ENCODE assay signal across 16 cellular contexts in the genomic region with DNA sequence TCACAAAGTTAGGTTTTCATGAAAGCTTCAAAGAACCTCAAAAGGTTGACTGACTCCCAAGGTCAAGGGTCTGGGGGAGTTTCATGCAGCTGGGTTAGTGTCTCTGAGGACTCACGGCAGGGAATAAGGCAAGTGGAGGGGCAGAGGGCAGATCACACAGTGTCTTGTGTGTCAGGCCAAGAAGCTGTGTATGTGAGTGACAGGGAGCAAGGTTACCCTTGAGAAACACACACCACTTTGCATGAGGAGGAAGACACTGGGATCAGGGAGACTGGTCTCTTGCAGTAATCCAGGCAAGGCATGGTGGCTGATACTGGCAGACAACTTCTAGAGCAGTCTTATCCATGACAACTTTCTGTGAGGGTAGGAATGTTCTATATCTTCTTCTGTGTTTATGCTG. TPM values are rescaled to one million over a fixed set of nuclear protein-coding genes. Genes with fewer than 3 reads are reported as not detected.
DNase-seq lines count a peak whose midpoint lies in the region; ATAC-seq and TF ChIP-seq lines count a peak whose summit lies in the region.
"Had no signal": no experiment of that assay in that cellular context is flagged by ENCODE, and none has a peak within 500 bp of the region (broad histone marks: within the 10 kb centered on the region; RNA-seq: fewer than 3 reads in every experiment).

No MANE protein-coding gene starts in this region.

- CTCF ChIA-PET in activated CD8-positive, alpha-beta T cell treated with anti-CD3 and anti-CD28 coated beads, Interleukin-2, amount 10 ng/mL, durations not matched to agents 7 days and 5 days (lab: Charles Lee): interaction anchor here (0.9 to 5.7 kb wide), 4 partner anchors 11 to 141 kb away, joined by 3 to 39 read pairs (median 4); partner anchors contain the start of gene DHRS13

- ATAC-seq in activated CD8-positive, alpha-beta T cell treated with anti-CD3 and anti-CD28 coated beads, Interleukin-2, amount 10 ng/mL, durations not matched to agents 7 days and 5 days: no peak
- ATAC-seq in natural killer cell: no peak
- ATAC-seq: left ventricle myocardium superior had no signal

- TF ChIP-seq CTCF in natural killer cell (IDR thresholded peaks at IDR 0.05): no peak
- TF ChIP-seq CTCF in dorsolateral prefrontal cortex (IDR thresholded peaks at IDR 0.05 in 54 of 56, conservative IDR thresholded peaks at IDR 0.05 in 2 of 56; ENCODE audit: low read depth in 1 of 56, partially characterized antibody in 56 of 56): no peak
- no peak for TF ChIP-seq CTCF in thyroid gland (IDR thresholded peaks at IDR 0.05)

- H3K36me3 ChIP-seq in thyroid gland: no peaks in the 10 kb centered on the region

- no peak for TF ChIP-seq POLR2A in thyroid gland (IDR thresholded peaks at IDR 0.05)

- H3K4me3 Mint-ChIP-seq in T-helper 1 cell treated with Interleukin-12 subunit alpha and Interleukin-12 subunit beta and Interleukin-4 antibody, amounts not matched to agents 30 μg/mL and 1 μg/mL, for 36 hours: no peak overlapping the region
- no peak overlapping the region for H3K4me3 Mint-ChIP-seq in activated CD8-positive, alpha-beta T cell treated with anti-CD3 and anti-CD28 coated beads, Interleukin-2, amount 10 ng/mL, durations not matched to agents 7 days and 5 days
- H3K4me3 Mint-ChIP-seq in natural killer cell: no peak overlapping the region

- no peaks in the 10 kb centered on the region for H3K9me3 ChIP-seq in thyroid gland

- peaks cover 23% of the 10 kb centered on the region for H3K36me3 Mint-ChIP-seq in T-helper 1 cell treated with Interleukin-12 subunit alpha and Interleukin-12 subunit beta and Interleukin-4 antibody, amounts not matched to agents 30 μg/mL and 1 μg/mL, for 36 hours (ENCODE audit: low read depth)
- peaks cover 52% of the 10 kb centered on the region for H3K36me3 Mint-ChIP-seq in activated CD8-positive, alpha-beta T cell treated with anti-CD3 and anti-CD28 coated beads, Interleukin-2, amount 10 ng/mL, durations not matched to agents 7 days and 5 days (ENCODE audit: low read depth)
- no peaks in the 10 kb centered on the region for H3K36me3 Mint-ChIP-seq in natural killer cell

- DNase-seq in T-helper 1 cell (no peak), natural killer cell (no peak), dorsolateral prefrontal cortex (no peak), thyroid gland (no peak)
- no peak for DNase-seq in activated CD8-positive, alpha-beta T cell treated with anti-CD3 and anti-CD28 coated beads, Interleukin-2, amount 10 ng/mL, durations not matched to agents 7 days and 5 days
- DNase-seq: 8988T, DMS 273 treated with DMSO at 0.1 percent for 48 hours, erythroblast, left ventricle myocardium superior, NCI-H2081, NCI-H82, nucleus accumbens, Right ventricle myocardium superior, small intestine, trophoblast cell had no signal

- peak overlapping the region; percentile 52 for H3K27ac Mint-ChIP-seq in T-helper 1 cell treated with Interleukin-12 subunit alpha and Interleukin-12 subunit beta and Interleukin-4 antibody, amounts not matched to agents 30 μg/mL and 1 μg/mL, for 36 hours
- H3K27ac Mint-ChIP-seq in activated CD8-positive, alpha-beta T cell treated with anti-CD3 and anti-CD28 coated beads, Interleukin-2, amount 10 ng/mL, durations not matched to agents 7 days and 5 days: peak overlapping the region; percentile 83
- H3K27ac Mint-ChIP-seq in natural killer cell: peak overlapping the region; percentile 68 to 84

- H3K4me1 ChIP-seq in thyroid gland: peaks cover 9 to 35% of the 10 kb centered on the region in 2 donors

- H3K27me3 Mint-ChIP-seq in T-helper 1 cell treated with Interleukin-12 subunit alpha and Interleukin-12 subunit beta and Interleukin-4 antibody, amounts not matched to agents 30 μg/mL and 1 μg/mL, for 36 hours (ENCODE audit: low read depth): no peaks in the 10 kb centered on the region
- no peaks in the 10 kb centered on the region for H3K27me3 Mint-ChIP-seq in activated CD8-positive, alpha-beta T cell treated with anti-CD3 and anti-CD28 coated beads, Interleukin-2, amount 10 ng/mL, durations not matched to agents 7 days and 5 days (ENCODE audit: low read depth)
- no peaks in the 10 kb centered on the region for H3K27me3 Mint-ChIP-seq in natural killer cell (ENCODE audit: low read depth in 2 of 2)

- 64 to 91% methylated on average over 1 of the region's 1 CpG for WGBS in thyroid gland, 2 donors

- no peaks in the 10 kb centered on the region for H3K9me3 Mint-ChIP-seq in T-helper 1 cell treated with Interleukin-12 subunit alpha and Interleukin-12 subunit beta and Interleukin-4 antibody, amounts not matched to agents 30 μg/mL and 1 μg/mL, for 36 hours
- no peaks in the 10 kb centered on the region for H3K9me3 Mint-ChIP-seq in activated CD8-positive, alpha-beta T cell treated with anti-CD3 and anti-CD28 coated beads, Interleukin-2, amount 10 ng/mL, durations not matched to agents 7 days and 5 days (ENCODE audit: insufficient read depth)
- no peaks in the 10 kb centered on the region for H3K9me3 Mint-ChIP-seq in natural killer cell

- intact Hi-C loops in natural killer cell (cut with micrococcal nuclease): loop anchor here (10.0 kb wide), 1 partner anchor 46 kb away; the partner anchor contains the start of gene FAM222B
- intact Hi-C loops in dorsolateral prefrontal cortex (cut with DNase I): no loop called here
- intact Hi-C loops in thyroid gland (cut with DNase I): no loop called here

- H3K27me3 ChIP-seq in dorsolateral prefrontal cortex (no peaks in the 10 kb centered on the region), thyroid gland (no peaks in the 10 kb centered on the region)

- H3K4me3 ChIP-seq in dorsolateral prefrontal cortex: no peak overlapping the region
- no peak overlapping the region for H3K4me3 ChIP-seq in thyroid gland (replicated peaks in 1 of 3)

- peaks cover 46% of the 10 kb centered on the region for H3K4me1 Mint-ChIP-seq in T-helper 1 cell treated with Interleukin-12 subunit alpha and Interleukin-12 subunit beta and Interleukin-4 antibody, amounts not matched to agents 30 μg/mL and 1 μg/mL, for 36 hours (ENCODE audit: low read depth)
- H3K4me1 Mint-ChIP-seq in activated CD8-positive, alpha-beta T cell treated with anti-CD3 and anti-CD28 coated beads, Interleukin-2, amount 10 ng/mL, durations not matched to agents 7 days and 5 days (ENCODE audit: low read depth): peaks cover 63% of the 10 kb centered on the region
- peaks cover 46 to 50% of the 10 kb centered on the region in 2 donors for H3K4me1 Mint-ChIP-seq in natural killer cell

- H3K27ac ChIP-seq in dorsolateral prefrontal cortex (no peak overlapping the region), thyroid gland (no peak overlapping the region)

- POLR2A ChIA-PET in activated CD8-positive, alpha-beta T cell treated with anti-CD3 and anti-CD28 coated beads, Interleukin-2, amount 10 ng/mL, durations not matched to agents 7 days and 5 days (lab: Charles Lee): interaction anchor here (2.8 kb wide), 1 partner anchor 11 kb away, joined by 13 read pairs; the partner anchor contains the start of gene DHRS13

RNA-seq across cellular contexts. Expression of gene FLOT2, which starts 6.3 kb away (rescaled TPM):
- 100 to 1,000 TPM; 197 to 198 TPM for total RNA-seq in activated CD8-positive, alpha-beta T cell treated with anti-CD3 and anti-CD28 coated beads, Interleukin-2, amount 10 ng/mL, durations not matched to agents 7 days and 5 days
- total RNA-seq in natural killer cell (100 to 1,000 TPM; 132 to 152 (median 152) TPM), dorsolateral prefrontal cortex (100 to 1,000 TPM in 84 of 120 experiments, 10 to 100 TPM in 36; 50.7 to 182 (median 108) TPM), thyroid gland (10 to 100 TPM; 55.0 to 75.0 (median 62.7) TPM)

RNA-seq across cellular contexts. Expression of gene DHRS13, which starts 11.7 kb away (rescaled TPM):
- total RNA-seq in activated CD8-positive, alpha-beta T cell treated with anti-CD3 and anti-CD28 coated beads, Interleukin-2, amount 10 ng/mL, durations not matched to agents 7 days and 5 days: 10 to 100 TPM; 29.2 to 29.3 TPM
- total RNA-seq in natural killer cell: 10 to 100 TPM; 22.5 to 27.3 (median 23.2) TPM
- 10 to 100 TPM in 61 of 120 experiments, 1 to 10 TPM in 59; 5.9 to 22.5 (median 10.1) TPM for total RNA-seq in dorsolateral prefrontal cortex
- 10 to 100 TPM; 10.6 to 16.2 (median 13.3) TPM for total RNA-seq in thyroid gland

RNA-seq across cellular contexts. Expression of gene ERAL1, which starts 36.4 kb away (rescaled TPM):
- 10 to 100 TPM; 46.3 to 50.7 TPM for total RNA-seq in activated CD8-positive, alpha-beta T cell treated with anti-CD3 and anti-CD28 coated beads, Interleukin-2, amount 10 ng/mL, durations not matched to agents 7 days and 5 days
- total RNA-seq in natural killer cell: 10 to 100 TPM; 20.9 to 35.2 (median 27.3) TPM
- 10 to 100 TPM; 32.0 to 63.5 (median 45.6) TPM for total RNA-seq in dorsolateral prefrontal cortex
- total RNA-seq in thyroid gland: 10 to 100 TPM; 23.1 to 59.3 (median 41.2) TPM

RNA-seq across cellular contexts. Expression of gene FAM222B, which starts 48.6 kb away (rescaled TPM):
- total RNA-seq in activated CD8-positive, alpha-beta T cell treated with anti-CD3 and anti-CD28 coated beads, Interleukin-2, amount 10 ng/mL, durations not matched to agents 7 days and 5 days: 10 to 100 TPM; 15.4 to 17.1 TPM
- total RNA-seq in natural killer cell: 10 to 100 TPM; 16.9 to 26.0 (median 20.0) TPM
- 10 to 100 TPM; 17.4 to 36.2 (median 25.3) TPM for total RNA-seq in dorsolateral prefrontal cortex
- total RNA-seq in thyroid gland: 10 to 100 TPM; 14.1 to 22.6 (median 15.8) TPM
